Comparison of ENCODE assay signal across 8 cellular contexts in the genomic region with DNA sequence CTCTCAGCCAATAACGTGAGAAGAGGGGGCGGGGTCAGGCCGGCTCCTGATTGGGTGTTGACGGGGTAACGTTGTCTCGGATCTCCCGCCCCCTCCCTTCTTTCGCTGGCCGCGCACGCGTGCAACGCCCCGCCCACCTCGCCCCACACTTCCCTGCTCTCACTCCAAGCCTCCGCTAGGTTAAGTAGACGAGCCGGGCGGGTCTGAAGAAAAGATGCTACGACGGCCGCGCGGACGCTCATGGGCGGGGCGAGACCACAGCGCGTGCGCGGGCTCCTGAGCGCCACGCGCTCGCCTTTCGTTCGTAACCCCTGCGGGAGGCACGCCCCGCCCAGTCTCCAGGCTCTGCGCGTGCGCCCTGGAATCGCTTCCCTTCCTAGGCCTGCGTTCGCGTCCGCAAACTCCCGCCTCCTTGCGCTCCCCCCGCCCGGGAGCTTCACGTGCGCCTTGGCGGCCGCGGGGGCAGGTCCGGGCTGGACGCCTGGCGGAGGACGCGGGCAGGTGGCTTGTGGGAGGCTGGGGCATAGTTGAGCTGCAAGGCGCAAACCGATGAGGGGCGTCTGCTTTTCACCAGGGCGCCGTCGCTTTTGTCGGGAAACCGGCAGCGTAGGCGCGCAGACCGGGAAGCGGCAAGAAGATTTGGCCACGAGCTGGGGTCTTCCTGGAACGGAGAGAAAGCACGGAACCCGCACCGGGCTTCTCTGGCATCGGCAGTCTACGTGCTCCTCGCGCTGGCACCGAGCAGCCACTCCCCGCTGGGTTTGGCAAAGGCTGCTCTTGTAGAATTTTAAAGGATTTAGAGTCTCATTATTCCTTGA. TPM values are rescaled to one million over a fixed set of nuclear protein-coding genes. Genes with fewer than 3 reads are reported as not detected.
DNase-seq lines count a peak whose midpoint lies in the region; ATAC-seq and TF ChIP-seq lines count a peak whose summit lies in the region.

No MANE protein-coding gene starts in this region.

- H3K4me3 Mint-ChIP-seq in activated naive CD8-positive, alpha-beta T cell treated with anti-CD3 and anti-CD28 coated beads for 36 hours, result peak overlapping the region; percentile 83
- H3K4me3 Mint-ChIP-seq in glutamatergic neuron (ENCODE audit: unreplicated experiment), result peak overlapping the region; percentile 91

- H4K20me1 ChIP-seq in osteoblast (ENCODE audit: insufficient read depth, low read length), result peaks cover 15% of the 10 kb centered on the region

- ATAC-seq in HG02642 (IDR thresholded peaks at IDR 0.05; ENCODE audit: poor library complexity, unreplicated experiment) (peak; percentile 84), thoracic aorta (ENCODE audit: insufficient number of reproducible peaks, low FRiP score, low read depth) (peak; percentile 88)

- peak overlapping the region; percentile 65 for H2AFZ ChIP-seq in osteoblast (ENCODE audit: low read length)

- no peaks in the 10 kb centered on the region for H3K27me3 Mint-ChIP-seq in activated naive CD8-positive, alpha-beta T cell treated with anti-CD3 and anti-CD28 coated beads for 36 hours
- peaks cover 6% of the 10 kb centered on the region for H3K27me3 Mint-ChIP-seq in glutamatergic neuron (ENCODE audit: unreplicated experiment)

- H3K9me3 ChIP-seq in osteoblast (ENCODE audit: low read depth, low read length) (no peaks in the 10 kb centered on the region), thoracic aorta (no peaks in the 10 kb centered on the region)

- DNase-seq in GM12865 (ENCODE audit: low read depth), result peak; percentile 99
- DNase-seq in NCI-H1105 (lab: John Stamatoyannopoulos, UW), result peak; percentile 94
- DNase-seq in SKM-1 (lab: John Stamatoyannopoulos, UW; ENCODE audit: unreplicated experiment), result peak; percentile 93
- peak; percentile 98 for DNase-seq in activated naive CD8-positive, alpha-beta T cell treated with anti-CD3 and anti-CD28 coated beads for 36 hours
- DNase-seq in glutamatergic neuron, result peak; percentile 100
- peak; percentile 97 for DNase-seq in osteoblast (ENCODE audit: insufficient read length, low spot score, missing footprints)
- DNase-seq in thoracic aorta (ENCODE audit: low spot score), result peak; percentile 99

- peaks cover 29% of the 10 kb centered on the region for H3K36me3 Mint-ChIP-seq in activated naive CD8-positive, alpha-beta T cell treated with anti-CD3 and anti-CD28 coated beads for 36 hours
- H3K36me3 Mint-ChIP-seq in glutamatergic neuron (ENCODE audit: unreplicated experiment), result no peaks in the 10 kb centered on the region

- H3K27me3 ChIP-seq in osteoblast (ENCODE audit: insufficient read depth, low read length) (no peaks in the 10 kb centered on the region), thoracic aorta (replicated peaks; ENCODE audit: insufficient read depth) (no peaks in the 10 kb centered on the region)

- H3K27ac ChIP-seq in osteoblast (ENCODE audit: low read depth, low read length) (peak overlapping the region; percentile 83), thoracic aorta (peak overlapping the region; percentile 87 to 93)

- peaks cover 2% of the 10 kb centered on the region for H3K9me3 Mint-ChIP-seq in activated naive CD8-positive, alpha-beta T cell treated with anti-CD3 and anti-CD28 coated beads for 36 hours
- peaks cover 9% of the 10 kb centered on the region for H3K9me3 Mint-ChIP-seq in glutamatergic neuron (ENCODE audit: unreplicated experiment)

- H3K27ac Mint-ChIP-seq in activated naive CD8-positive, alpha-beta T cell treated with anti-CD3 and anti-CD28 coated beads for 36 hours, result peak overlapping the region; percentile 89
- peak overlapping the region; percentile 93 for H3K27ac Mint-ChIP-seq in glutamatergic neuron (ENCODE audit: unreplicated experiment)

- H3K4me1 ChIP-seq in osteoblast (ENCODE audit: insufficient read depth, low read length), result peaks cover 7% of the 10 kb centered on the region
- H3K4me1 ChIP-seq in thoracic aorta (ENCODE audit: control insufficient read depth in 1 of 2, low read depth in 2 of 2), result peaks cover 24 to 31% of the 10 kb centered on the region in 2 donors

- peaks cover 48% of the 10 kb centered on the region for H3K79me2 ChIP-seq in osteoblast (ENCODE audit: insufficient read depth, low read length)

- TF ChIP-seq CTCF in GM12865 (IDR thresholded peaks at IDR 0.05; ENCODE audit: insufficient read depth, low read depth, low read length, missing control alignments) (no peak), glutamatergic neuron (IDR thresholded peaks at IDR 0.05; ENCODE audit: partially characterized antibody, unreplicated experiment) (peak; percentile 35), osteoblast (IDR thresholded peaks at IDR 0.05; ENCODE audit: extremely low read depth, low read depth, low read length) (no peak), thoracic aorta (IDR thresholded peaks at IDR 0.05) (peak; percentile 50)

- peak overlapping the region; percentile 82 for H3K4me2 ChIP-seq in osteoblast (ENCODE audit: insufficient read depth, low read length)

- peak overlapping the region; percentile 94 for H3K4me3 ChIP-seq in GM12865 (ENCODE audit: low read depth, low read length)
- H3K4me3 ChIP-seq in osteoblast (ENCODE audit: insufficient read depth, low read length), result peak overlapping the region; percentile 88
- H3K4me3 ChIP-seq in thoracic aorta, result peak overlapping the region; percentile 92

- H3K36me3 ChIP-seq in osteoblast (ENCODE audit: insufficient read depth, low read length), result no peaks in the 10 kb centered on the region
- H3K36me3 ChIP-seq in thoracic aorta, result no peaks in the 10 kb centered on the region

- peaks cover 26% of the 10 kb centered on the region for H3K4me1 Mint-ChIP-seq in activated naive CD8-positive, alpha-beta T cell treated with anti-CD3 and anti-CD28 coated beads for 36 hours
- H3K4me1 Mint-ChIP-seq in glutamatergic neuron (ENCODE audit: low read depth, unreplicated experiment), result peaks cover 10% of the 10 kb centered on the region

RNA-seq across cellular contexts. Expression of a gene that starts 0.5 kb away (rescaled TPM):
- total RNA-seq in activated naive CD8-positive, alpha-beta T cell treated with anti-CD3 and anti-CD28 coated beads for 36 hours, result 10 to 100 TPM; 43.8 to 47.0 TPM
- total RNA-seq in glutamatergic neuron (ENCODE audit: unreplicated experiment), result 28.2 TPM
- total RNA-seq in osteoblast, result 38.4 and 39.2 TPM in 2 replicates
- total RNA-seq in thoracic aorta, result 10 to 100 TPM; 26.9 to 70.1 TPM

Comparison
In these comparisons a context has a peak if more than half of its experiments do, and no peak if none do; other contexts are left out.
1. Peak in every context shown above with its lines: DNase-seq, ATAC-seq, H3K4me3 ChIP-seq and H3K27ac ChIP-seq.
2. CTCF ChIP-seq: peak in glutamatergic neuron (single experiment) and thoracic aorta (single experiment); none in GM12865 (single experiment) and osteoblast (single experiment).